In the genomic region with DNA sequence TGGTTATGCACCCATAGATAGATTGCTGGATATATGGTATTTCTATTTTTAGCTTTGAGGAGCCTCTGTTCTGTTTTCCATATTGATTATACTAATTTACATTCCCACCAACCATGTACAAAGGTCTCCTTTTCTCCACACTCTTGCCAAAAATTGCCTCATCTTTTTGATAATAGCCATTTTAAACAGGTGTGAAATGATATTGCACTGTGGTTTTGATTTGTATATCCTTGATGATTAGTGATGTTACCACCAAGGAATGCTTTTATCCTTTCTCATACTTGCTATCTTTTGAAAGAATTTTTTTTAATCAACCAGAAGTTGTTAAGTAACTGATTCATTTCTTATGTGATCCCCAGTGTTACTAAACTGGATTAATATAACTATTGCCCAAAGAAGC, we compare ENCODE assay signal across 30 cellular contexts.
"Had no signal": no experiment of that assay in that cellular context is flagged by ENCODE, and none has a peak within 500 bp of the region (broad histone marks: within the 10 kb centered on the region; RNA-seq: fewer than 3 reads in every experiment).

No MANE protein-coding gene starts in this region.

- H3K4me3 Mint-ChIP-seq: dendritic cell treated with granulocyte-macrophage colony-stimulating factor and Interleukin-4, amounts not matched to agents 40 ng/mL and 50 ng/mL, for 4 days; endodermal cell; immature natural killer cell; naive thymus-derived CD4-positive, alpha-beta T cell; nephron; neural progenitor cell; stimulated activated effector memory CD8-positive, alpha-beta T cell treated with anti-CD3 and anti-CD28 coated beads, Interleukin-12 subunit alpha, Interleukin-12 subunit beta, amount 100 ng/mL, for 72 hours had no signal

- H3K79me2 ChIP-seq: parathyroid adenoma had no signal

- H3K4me3 ChIP-seq: colonic mucosa, esophagus muscularis mucosa, gastroesophageal sphincter, heart right ventricle, neural progenitor cell, stomach, thyroid gland, vagina had no signal

- H3K27me3 ChIP-seq: colonic mucosa, esophagus muscularis mucosa, foreskin keratinocyte, gastroesophageal sphincter, heart right ventricle, neural progenitor cell, stomach, thyroid gland, vagina had no signal

- H2AFZ ChIP-seq: neural progenitor cell, parathyroid adenoma had no signal

- ATAC-seq: foreskin keratinocyte; gastroesophageal sphincter; heart right ventricle; naive thymus-derived CD4-positive, alpha-beta T cell; sciatic nerve; stimulated activated effector memory CD8-positive, alpha-beta T cell treated with anti-CD3 and anti-CD28 coated beads, Interleukin-12 subunit alpha, Interleukin-12 subunit beta, amount 100 ng/mL, for 72 hours had no signal

- H3K9me3 ChIP-seq: colonic mucosa, esophagus muscularis mucosa, gastroesophageal sphincter, heart right ventricle, stomach, thyroid gland, vagina had no signal

- H3K36me3 ChIP-seq: colonic mucosa, esophagus muscularis mucosa, gastroesophageal sphincter, heart right ventricle, neural progenitor cell, stomach, thyroid gland, vagina had no signal

- DNase-seq: colonic mucosa; effector CD8-positive, alpha-beta T cell; endodermal cell; foreskin keratinocyte; glutamatergic neuron; heart right ventricle; hypothalamus; immature natural killer cell; islet precursor cell; kidney glomerular epithelial cell; mammary epithelial cell; mesendoderm; midbrain; naive thymus-derived CD4-positive, alpha-beta T cell; stimulated activated CD4-positive, alpha-beta T cell treated with anti-CD3 and anti-CD28 coated beads, Interleukin-2, amount 100 ng/mL, for 24 hours; stimulated activated CD4-positive, alpha-beta T cell treated with anti-CD3 and anti-CD28 coated beads, Interleukin-4, amount 100 ng/mL, for 24 hours; stimulated activated naive CD4-positive, alpha-beta T cell treated with Interleukin-2 at 50 U/mL for 16 hours; stomach; thyroid gland; trophoblast cell had no signal

- H3K27ac ChIP-seq: colonic mucosa, esophagus muscularis mucosa, foreskin keratinocyte, gastroesophageal sphincter, heart right ventricle, neural progenitor cell, parathyroid adenoma, stomach, thyroid gland, vagina had no signal

- H3K9ac ChIP-seq: neural progenitor cell, parathyroid adenoma had no signal

- H3K4me1 Mint-ChIP-seq: immature natural killer cell; naive thymus-derived CD4-positive, alpha-beta T cell; nephron; stimulated activated effector memory CD8-positive, alpha-beta T cell treated with anti-CD3 and anti-CD28 coated beads, Interleukin-12 subunit alpha, Interleukin-12 subunit beta, amount 100 ng/mL, for 72 hours had no signal

- H3K4me1 ChIP-seq: colonic mucosa, esophagus muscularis mucosa, gastroesophageal sphincter, heart right ventricle, neural progenitor cell, parathyroid adenoma, thyroid gland, vagina had no signal

- H3K9me3 Mint-ChIP-seq: immature natural killer cell; stimulated activated effector memory CD8-positive, alpha-beta T cell treated with anti-CD3 and anti-CD28 coated beads, Interleukin-12 subunit alpha, Interleukin-12 subunit beta, amount 100 ng/mL, for 72 hours had no signal

- H3K27ac Mint-ChIP-seq: dendritic cell treated with granulocyte-macrophage colony-stimulating factor and Interleukin-4, amounts not matched to agents 40 ng/mL and 50 ng/mL, for 4 days; endodermal cell; immature natural killer cell; naive thymus-derived CD4-positive, alpha-beta T cell; nephron; neural progenitor cell; progenitor cell of endocrine pancreas; stimulated activated effector memory CD8-positive, alpha-beta T cell treated with anti-CD3 and anti-CD28 coated beads, Interleukin-12 subunit alpha, Interleukin-12 subunit beta, amount 100 ng/mL, for 72 hours had no signal

- H3K36me3 Mint-ChIP-seq: immature natural killer cell; naive thymus-derived CD4-positive, alpha-beta T cell; neural progenitor cell; stimulated activated effector memory CD8-positive, alpha-beta T cell treated with anti-CD3 and anti-CD28 coated beads, Interleukin-12 subunit alpha, Interleukin-12 subunit beta, amount 100 ng/mL, for 72 hours had no signal

- H3K4me2 ChIP-seq: neural progenitor cell had no signal

- H3K27me3 Mint-ChIP-seq: progenitor cell of endocrine pancreas had no signal
